9 cellular contexts compared by ENCODE assay signal in the genomic region with DNA sequence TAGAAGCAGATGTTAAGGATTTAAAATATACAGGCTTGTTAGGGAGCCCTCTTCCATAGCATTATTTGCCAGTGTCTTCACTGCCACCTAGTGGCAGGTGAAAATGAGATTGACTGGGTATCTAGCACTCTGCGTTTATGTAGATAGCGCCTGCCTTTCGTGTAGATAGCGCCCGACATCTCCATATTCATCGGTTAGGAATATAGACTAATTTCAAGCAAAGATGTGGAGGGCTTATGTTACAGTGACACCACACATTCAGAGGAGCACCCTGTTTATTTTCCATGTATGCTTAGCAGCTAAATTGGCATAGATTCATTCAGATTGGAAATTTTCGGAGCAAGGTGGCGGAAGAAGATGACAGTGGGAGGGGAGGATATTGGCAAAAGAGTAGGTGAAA.
DNase-seq lines count a peak whose midpoint lies in the region; ATAC-seq and TF ChIP-seq lines count a peak whose summit lies in the region.
"Had no signal": no experiment of that assay in that cellular context is flagged by ENCODE, and none has a peak within 500 bp of the region (broad histone marks: within the 10 kb centered on the region; RNA-seq: fewer than 3 reads in every experiment).

No MANE protein-coding gene starts in this region.

- H3K4me3 ChIP-seq in ascending aorta: no peak overlapping the region
- H3K4me3 ChIP-seq: BLaER1 treated with 17β-estradiol and CSF1 and Interleukin-3, amounts not matched to agents 10 nM and 100 nM had no signal

- peak; percentile 64 to 89 (median 85) for DNase-seq in NCI-H1417 (lab: John Stamatoyannopoulos, UW)
- DNase-seq in NCI-H1417 treated with DMSO at 0.1 percent for 48 hours (lab: John Stamatoyannopoulos, UW): no peak
- peak; percentile 41 to 82 for DNase-seq in NCI-H524 (lab: John Stamatoyannopoulos, UW)
- no peak for DNase-seq in ascending aorta (ENCODE audit: low spot score in 2 of 2)
- peak; percentile 20 for DNase-seq in iPS DF 19.7 (ENCODE audit: low read depth, low spot score)
- peak; percentile 16 for DNase-seq in stimulated activated naive B cell treated with anti-CD40 and anti-IgM and Interleukin-4, amounts not matched to agents 10 μg/mL and 1 μg/mL and 100 μg/mL, for 72 hours

- no peaks in the 10 kb centered on the region for H3K9me3 ChIP-seq in ascending aorta
- H3K9me3 ChIP-seq: BLaER1 treated with 17β-estradiol and CSF1 and Interleukin-3, amounts not matched to agents 10 nM and 100 nM had no signal

- H3K4me3 Mint-ChIP-seq in stimulated activated naive B cell treated with anti-CD40 and anti-IgM and Interleukin-4, amounts not matched to agents 10 μg/mL and 1 μg/mL and 100 μg/mL, for 72 hours: no peak overlapping the region

- peak; percentile 15 to 53 (median 24) for TF ChIP-seq CTCF in ascending aorta (IDR thresholded peaks at IDR 0.05)

- intact Hi-C loops in ascending aorta (cut with DNase I): no loop called here

- H3K27ac ChIP-seq in ascending aorta: no peak overlapping the region
- H3K27ac ChIP-seq: BLaER1 treated with 17β-estradiol and CSF1 and Interleukin-3, amounts not matched to agents 10 nM and 100 nM had no signal

- no peaks in the 10 kb centered on the region for H3K4me1 Mint-ChIP-seq in stimulated activated naive B cell treated with anti-CD40 and anti-IgM and Interleukin-4, amounts not matched to agents 10 μg/mL and 1 μg/mL and 100 μg/mL, for 72 hours

- H3K27ac Mint-ChIP-seq in stimulated activated naive B cell treated with anti-CD40 and anti-IgM and Interleukin-4, amounts not matched to agents 10 μg/mL and 1 μg/mL and 100 μg/mL, for 72 hours: no peak overlapping the region

- H3K36me3 Mint-ChIP-seq in stimulated activated naive B cell treated with anti-CD40 and anti-IgM and Interleukin-4, amounts not matched to agents 10 μg/mL and 1 μg/mL and 100 μg/mL, for 72 hours: no peaks in the 10 kb centered on the region

- peak; percentile 88 for ATAC-seq in GM19468 (IDR thresholded peaks at IDR 0.05; ENCODE audit: extremely low read depth, unreplicated experiment)
- ATAC-seq in HG03469 (IDR thresholded peaks at IDR 0.05; ENCODE audit: unreplicated experiment): peak; percentile 88
- ATAC-seq in stimulated activated naive B cell treated with anti-CD40 and anti-IgM and Interleukin-4, amounts not matched to agents 10 μg/mL and 1 μg/mL and 100 μg/mL, for 72 hours (replicated peaks): peak; percentile 67 to 85

- H3K9me3 Mint-ChIP-seq in stimulated activated naive B cell treated with anti-CD40 and anti-IgM and Interleukin-4, amounts not matched to agents 10 μg/mL and 1 μg/mL and 100 μg/mL, for 72 hours: no peaks in the 10 kb centered on the region

- no peaks in the 10 kb centered on the region for H3K27me3 ChIP-seq in ascending aorta
- H3K27me3 ChIP-seq: BLaER1 treated with 17β-estradiol and CSF1 and Interleukin-3, amounts not matched to agents 10 nM and 100 nM had no signal

- H3K36me3 ChIP-seq in ascending aorta: no peaks in the 10 kb centered on the region
- H3K36me3 ChIP-seq: BLaER1 treated with 17β-estradiol and CSF1 and Interleukin-3, amounts not matched to agents 10 nM and 100 nM had no signal

- peaks cover 0 to 3% of the 10 kb centered on the region in 2 donors for H3K27me3 Mint-ChIP-seq in stimulated activated naive B cell treated with anti-CD40 and anti-IgM and Interleukin-4, amounts not matched to agents 10 μg/mL and 1 μg/mL and 100 μg/mL, for 72 hours

- H3K4me1 ChIP-seq in ascending aorta: no peaks in the 10 kb centered on the region
- H3K4me1 ChIP-seq: BLaER1 treated with 17β-estradiol and CSF1 and Interleukin-3, amounts not matched to agents 10 nM and 100 nM had no signal

Comparison
In these comparisons a context has a peak if more than half of its experiments do, and no peak if none do; other contexts are left out.
1. DNase-seq: peak in NCI-H1417 (3 of 3), NCI-H524 (2 of 2), iPS DF 19.7 (single experiment) and stimulated activated naive B cell treated with anti-CD40 and anti-IgM and Interleukin-4, amounts not matched to agents 10 μg/mL and 1 μg/mL and 100 μg/mL, for 72 hours (single experiment); none in NCI-H1417 treated with DMSO at 0.1 percent for 48 hours (single experiment) and ascending aorta (0 of 2).
2. Peak in every context shown above with its lines, with median percentiles within 50 percentile points of each other: ATAC-seq.